ENCODE assay signal across 8 cellular contexts in the genomic region with DNA sequence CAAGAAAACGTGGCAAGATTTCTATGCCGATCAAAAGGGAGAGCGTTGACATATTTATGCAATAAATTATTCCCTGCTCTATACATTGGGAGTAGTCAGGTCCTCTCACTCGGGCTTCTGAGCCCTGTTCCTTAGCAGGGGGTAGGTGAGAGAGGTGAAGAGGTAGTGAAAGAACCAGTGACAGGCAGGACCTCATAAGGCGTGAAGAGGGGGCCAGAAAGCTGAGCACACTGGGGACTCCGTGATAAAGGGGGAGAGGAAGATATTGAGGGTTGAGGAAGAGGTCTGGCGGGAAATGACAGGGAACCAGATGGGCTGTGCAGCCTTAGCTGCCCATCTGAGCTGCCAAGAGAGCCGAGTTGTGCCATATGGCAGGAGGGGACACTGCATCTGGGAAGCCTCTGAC. TPM values are rescaled to one million over a fixed set of nuclear protein-coding genes. Genes with fewer than 3 reads are reported as not detected.
DNase-seq lines count a peak whose midpoint lies in the region; ATAC-seq, FAIRE-seq and TF ChIP-seq lines count a peak whose summit lies in the region.

No MANE protein-coding gene starts in this region.

- 12 to 16% methylated on average over 8 of the region's 8 CpGs for WGBS in pancreas, 2 donors

- H3K4me1 ChIP-seq in pancreas, result peaks cover 0 to 28% (median 18%) of the 10 kb centered on the region in 3 donors

- peak; percentile 6 for DNase-seq in Daoy (ENCODE audit: low read depth)
- DNase-seq in NCI-H2171 treated with DMSO at 0.1 percent for 48 hours (lab: John Stamatoyannopoulos, UW), result peak; percentile 92
- DNase-seq in dorsolateral prefrontal cortex, result peak in 1 of 10 donors; percentile 55
- peak in 2 of 6 donors; percentile 18 to 24 for DNase-seq in pancreas
- DNase-seq in NCI-H1930 (lab: John Stamatoyannopoulos, UW), result no peak
- no peak for DNase-seq in NCI-H146 treated with DMSO at 0.1 percent for 48 hours (lab: John Stamatoyannopoulos, UW; ENCODE audit: unreplicated experiment)
- no peak for DNase-seq in SK-N-DZ (ENCODE audit: low spot score)

- H3K36me3 ChIP-seq in pancreas, result no peaks in the 10 kb centered on the region

- FAIRE-seq in pancreas (lab: Jason Lieb, UNC), result no peak

- H3K9me3 ChIP-seq in pancreas, result no peaks in the 10 kb centered on the region

- TF ChIP-seq CTCF in dorsolateral prefrontal cortex (IDR thresholded peaks at IDR 0.05 in 54 of 56, conservative IDR thresholded peaks at IDR 0.05 in 2 of 56; ENCODE audit: low read depth in 1 of 56, partially characterized antibody in 56 of 56), result no peak
- no peak for TF ChIP-seq CTCF in pancreas (IDR thresholded peaks at IDR 0.05)

- intact Hi-C loops in dorsolateral prefrontal cortex (cut with DNase I), result loop anchor here in 1 of 2 donors (5.0 to 10.0 kb wide), 4 partner anchors 61 to 751 kb away; a partner anchor contains a TSS
- intact Hi-C loops in pancreas (cut with DNase I), result loop anchor here in 1 of 3 donors (10.0 kb wide), 1 partner anchor 51 kb away; a partner anchor contains a TSS

- H3K4me3 ChIP-seq in dorsolateral prefrontal cortex, result peak overlapping the region in 57 of 59 donors; percentile 30 to 72 (median 55)
- H3K4me3 ChIP-seq in pancreas, result peak overlapping the region in 3 of 4 donors; percentile 24 to 55 (median 42)

- H3K27ac ChIP-seq in dorsolateral prefrontal cortex (no peak overlapping the region), pancreas (peak overlapping the region in 3 of 4 donors; percentile 14 to 34 (median 17))

- ATAC-seq in GM21529 (IDR thresholded peaks at IDR 0.05; ENCODE audit: unreplicated experiment) (peak; percentile 11), pancreas (peak; percentile 2 to 6 (median 4))

- H3K27me3 ChIP-seq in dorsolateral prefrontal cortex (peaks cover 0 to 96% (median 76%) of the 10 kb centered on the region in 45 donors), pancreas (peaks cover 0 to 5% (median 0%) of the 10 kb centered on the region in 4 donors)

RNA-seq across cellular contexts. Expression of a gene that starts 0.7 kb away (rescaled TPM):
- total RNA-seq in Daoy (2014; rRNA removed; shearing (Covaris generic)), result not detected in 2 replicates
- total RNA-seq in dorsolateral prefrontal cortex, result under 1 TPM in 18 of 120 experiments, not detected in 102; 0.13 to 0.68 (median 0.30) TPM
- total RNA-seq in pancreas, result not detected
- not detected for polyA plus RNA-seq in pancreas
- polyA plus RNA-seq in SK-N-DZ (2014; cell fraction: cytosol; rRNA removed), result not detected in 2 replicates
- polyA plus RNA-seq in SK-N-DZ (2014; cell fraction: nucleus; rRNA removed), result not detected in 2 replicates

RNA-seq across cellular contexts. Expression of a gene that starts 13.7 kb away (rescaled TPM):
- 126 and 136 TPM in 2 replicates for total RNA-seq in Daoy (2014; rRNA removed; shearing (Covaris generic))
- 1 to 10 TPM in 29 of 120 experiments, under 1 TPM in 69, not detected in 22; 0.12 to 3.1 (median 0.69) TPM for total RNA-seq in dorsolateral prefrontal cortex
- 10 to 100 TPM in 1 of 6 donors, 1 to 10 TPM in 5; 2.8 to 13.4 (median 6.9) TPM for total RNA-seq in pancreas
- 1 to 10 TPM; 2.5 to 2.7 TPM for polyA plus RNA-seq in pancreas
- polyA plus RNA-seq in SK-N-DZ (2014; cell fraction: cytosol; rRNA removed), result 0.25 and 0.72 TPM in 2 replicates
- polyA plus RNA-seq in SK-N-DZ (2014; cell fraction: nucleus; rRNA removed), result 0.16 and 0.49 TPM in 2 replicates

RNA-seq across cellular contexts. Expression of a gene that starts 53.4 kb away (rescaled TPM):
- 0.95 and 2.1 TPM in 2 replicates for total RNA-seq in Daoy (2014; rRNA removed; shearing (Covaris generic))
- total RNA-seq in dorsolateral prefrontal cortex (1 to 10 TPM in 4 of 120 experiments, under 1 TPM in 34, not detected in 82; 0.20 to 1.7 (median 0.43) TPM), pancreas (1 to 10 TPM in 1 of 6 donors, under 1 TPM in 5; 0.31 to 1.2 (median 0.57) TPM)
- polyA plus RNA-seq in pancreas, result under 1 TPM; 0.16 to 0.76 TPM
- 0.60 TPM in 1 of 2 replicates, not detected in the other for polyA plus RNA-seq in SK-N-DZ (2014; cell fraction: cytosol; rRNA removed)
- 0.33 and 0.83 TPM in 2 replicates for polyA plus RNA-seq in SK-N-DZ (2014; cell fraction: nucleus; rRNA removed)

RNA-seq across cellular contexts. Expression of a gene that starts 59.7 kb away (rescaled TPM):
- 6.2 and 7.1 TPM in 2 replicates for total RNA-seq in Daoy (2014; rRNA removed; shearing (Covaris generic))
- total RNA-seq in dorsolateral prefrontal cortex (10 to 100 TPM in 22 of 120 experiments, 1 to 10 TPM in 98; 1.1 to 16.6 (median 7.4) TPM), pancreas (10 to 100 TPM in 1 of 6 donors, 1 to 10 TPM in 5; 5.1 to 13.3 (median 7.6) TPM)
- 10 to 100 TPM; 16.2 to 17.8 TPM for polyA plus RNA-seq in pancreas
- polyA plus RNA-seq in SK-N-DZ (2014; cell fraction: cytosol; rRNA removed), result 0.23 and 0.69 TPM in 2 replicates
- polyA plus RNA-seq in SK-N-DZ (2014; cell fraction: nucleus; rRNA removed), result not detected in 2 replicates

Comparison
In these comparisons a context has a peak if more than half of its experiments do, and no peak if none do; other contexts are left out.
1. DNase-seq: peak in Daoy (single experiment) and NCI-H2171 treated with DMSO at 0.1 percent for 48 hours (single experiment); none in NCI-H1930 (0 of 2), NCI-H146 treated with DMSO at 0.1 percent for 48 hours (single experiment) and SK-N-DZ (single experiment).
2. H3K27ac ChIP-seq: peak in pancreas (3 of 4); none in dorsolateral prefrontal cortex (0 of 59).